Comparison of ENCODE assay signal across 19 cellular contexts in genomic region chr3:141816958-141817357, GRCh38. TPM values are rescaled to one million over a fixed set of nuclear protein-coding genes. Genes with fewer than 3 reads are reported as not detected.
A peak's percentile ranks its signal among the peaks of the same experiment; 100 is the strongest.
DNase-seq lines count a peak whose midpoint lies in the region; ATAC-seq and TF ChIP-seq lines count a peak whose summit lies in the region.
"Had no signal": no experiment of that assay in that cellular context is flagged by ENCODE, and none has a peak within 500 bp of the region (broad histone marks: within the 10 kb centered on the region; RNA-seq: fewer than 3 reads in every experiment).

No MANE protein-coding gene starts in this region.

- no TSS peak for BruUV-seq in PC-9 (replicated peaks; lab: Mats Ljungman, UMichigan)

- no peak overlapping the region for H3K4me3 Mint-ChIP-seq in stimulated activated effector memory CD8-positive, alpha-beta T cell treated with anti-CD3 and anti-CD28 coated beads, Interleukin-12 subunit alpha, Interleukin-12 subunit beta, amount 100 ng/mL, for 72 hours
- H3K4me3 Mint-ChIP-seq: CD8-positive, alpha-beta memory T cell had no signal

- H3K4me1 ChIP-seq in PC-9 (replicated peaks; ENCODE audit: insufficient read depth) (no peaks in the 10 kb centered on the region), fibroblast of lung (ENCODE audit: control insufficient read depth, extremely low read depth, insufficient read depth, low read length) (no peaks in the 10 kb centered on the region), smooth muscle cell (ENCODE audit: low read depth) (peaks cover 8% of the 10 kb centered on the region)

- H3K79me2 ChIP-seq in PC-9 (ENCODE audit: low read depth) (no peaks in the 10 kb centered on the region), fibroblast of lung (ENCODE audit: control insufficient read depth, insufficient read depth, low read length) (no peaks in the 10 kb centered on the region), smooth muscle cell (ENCODE audit: low read depth) (no peaks in the 10 kb centered on the region)

- H3K4me2 ChIP-seq in PC-9 (0 out of 2 replicates have a peak overlapping the region, but pooled peaks have one; percentile 9), fibroblast of lung (ENCODE audit: extremely low read depth, insufficient read depth, low read length) (no peak overlapping the region), smooth muscle cell (no peak overlapping the region)
- H3K4me2 ChIP-seq: BLaER1, SK-N-SH had no signal

- no peaks in the 10 kb centered on the region for H3K4me1 Mint-ChIP-seq in stimulated activated effector memory CD8-positive, alpha-beta T cell treated with anti-CD3 and anti-CD28 coated beads, Interleukin-12 subunit alpha, Interleukin-12 subunit beta, amount 100 ng/mL, for 72 hours
- H3K4me1 Mint-ChIP-seq: CD8-positive, alpha-beta memory T cell had no signal

- CTCF ChIA-PET in PC-9 (lab: Charles Lee) = no interaction called here

- H4K20me1 ChIP-seq in PC-9 (ENCODE audit: insufficient read depth) (no peaks in the 10 kb centered on the region), fibroblast of lung (ENCODE audit: control insufficient read depth, extremely low read depth, insufficient read depth, low read length) (no peaks in the 10 kb centered on the region), smooth muscle cell (ENCODE audit: low read depth) (no peaks in the 10 kb centered on the region)
- H4K20me1 ChIP-seq: BLaER1 had no signal

- H3K9ac ChIP-seq in fibroblast of lung (ENCODE audit: insufficient read depth, low read length) (no peak overlapping the region), smooth muscle cell (ENCODE audit: low read depth) (no peak overlapping the region)
- H3K9ac ChIP-seq: BLaER1, SK-N-SH had no signal

- POLR2A ChIA-PET in PC-9 (lab: Charles Lee; ENCODE audit: unreplicated experiment) = no interaction called here

- intact Hi-C loops in PC-9 (cut with micrococcal nuclease; ENCODE audit: unreplicated experiment) (no loop called here), dorsolateral prefrontal cortex (cut with DNase I) (no loop called here)

- no peak overlapping the region for H3K27ac Mint-ChIP-seq in stimulated activated effector memory CD8-positive, alpha-beta T cell treated with anti-CD3 and anti-CD28 coated beads, Interleukin-12 subunit alpha, Interleukin-12 subunit beta, amount 100 ng/mL, for 72 hours
- H3K27ac Mint-ChIP-seq: CD8-positive, alpha-beta memory T cell had no signal

- H3K9me3 ChIP-seq in PC-9 (ENCODE audit: insufficient read depth, low read depth) (no peaks in the 10 kb centered on the region; the same call in 1 of the 2 replicates), fibroblast of lung (ENCODE audit: control insufficient read depth, insufficient read depth, low read depth, low read length) (no peaks in the 10 kb centered on the region), smooth muscle cell (replicated peaks; ENCODE audit: low read depth) (no peaks in the 10 kb centered on the region)
- H3K9me3 ChIP-seq: MG63, SK-N-SH had no signal

- no peaks in the 10 kb centered on the region for H3K36me3 ChIP-seq in PC-9 (ENCODE audit: low read depth)
- H3K36me3 ChIP-seq in fibroblast of lung (ENCODE audit: control insufficient read depth, insufficient read depth, low read length) = no peaks in the 10 kb centered on the region
- no peaks in the 10 kb centered on the region for H3K36me3 ChIP-seq in smooth muscle cell (ENCODE audit: low read depth)
- H3K36me3 ChIP-seq: BLaER1, MG63 had no signal

- DNase-seq in NCI-H748 (lab: John Stamatoyannopoulos, UW; ENCODE audit: unreplicated experiment) = peak; percentile 0
- no peak for DNase-seq in NCI-H748 treated with DMSO at 0.1 percent for 48 hours (lab: John Stamatoyannopoulos, UW)
- DNase-seq in PC-9 = no peak
- peak; percentile 13 to 40 for DNase-seq in fibroblast of lung (ENCODE audit: low read depth in 2 of 2)
- DNase-seq in smooth muscle cell (lab: John Stamatoyannopoulos, UW; ENCODE audit: unreplicated experiment) = no peak
- DNase-seq in NCI-H510A (lab: John Stamatoyannopoulos, UW) = no peak
- DNase-seq in dorsolateral prefrontal cortex = no peak
- DNase-seq in stimulated activated effector memory CD8-positive, alpha-beta T cell treated with anti-CD3 and anti-CD28 coated beads, Interleukin-12 subunit alpha, Interleukin-12 subunit beta, amount 100 ng/mL, for 72 hours (ENCODE audit: low spot score in 2 of 2) = no peak
- DNase-seq: CD8-positive, alpha-beta memory T cell; DMS79; GOT3; MG63; NCI-H1092 treated with DMSO at 0.1 percent for 48 hours; NCI-H1694; NCI-H524 treated with DMSO at 0.1 percent for 48 hours; SHP77; SK-N-SH had no signal

- H3K36me3 Mint-ChIP-seq in stimulated activated effector memory CD8-positive, alpha-beta T cell treated with anti-CD3 and anti-CD28 coated beads, Interleukin-12 subunit alpha, Interleukin-12 subunit beta, amount 100 ng/mL, for 72 hours = no peaks in the 10 kb centered on the region

- no peak overlapping the region for H2AFZ ChIP-seq in PC-9
- H2AFZ ChIP-seq in fibroblast of lung (ENCODE audit: low read length) = no peak overlapping the region
- peak overlapping the region; percentile 8 for H2AFZ ChIP-seq in smooth muscle cell (ENCODE audit: low read depth)

- no peaks in the 10 kb centered on the region for H3F3A ChIP-seq in PC-9 (ENCODE audit: insufficient read depth, low read depth)
- no peaks in the 10 kb centered on the region for H3F3A ChIP-seq in smooth muscle cell (ENCODE audit: low read depth)

- TF ChIP-seq CTCF in PC-9 (conservative IDR thresholded peaks at IDR 0.05) (no peak), fibroblast of lung (conservative IDR thresholded peaks at IDR 0.05 in 1 of 2, IDR thresholded peaks at IDR 0.05 in 1 of 2; ENCODE audit: low read depth in 1 of 2, low read length in 2 of 2) (no peak), smooth muscle cell (IDR thresholded peaks at IDR 0.05; ENCODE audit: borderline replicate concordance, insufficient read depth, poor library complexity, severe bottlenecking) (no peak), dorsolateral prefrontal cortex (IDR thresholded peaks at IDR 0.05 in 54 of 56, conservative IDR thresholded peaks at IDR 0.05 in 2 of 56; ENCODE audit: low read depth in 1 of 56, partially characterized antibody in 56 of 56) (no peak)

- H3K9me3 Mint-ChIP-seq in stimulated activated effector memory CD8-positive, alpha-beta T cell treated with anti-CD3 and anti-CD28 coated beads, Interleukin-12 subunit alpha, Interleukin-12 subunit beta, amount 100 ng/mL, for 72 hours = no peaks in the 10 kb centered on the region

- no peaks in the 10 kb centered on the region for H3K27me3 ChIP-seq in PC-9 (ENCODE audit: insufficient read depth, low read depth)
- peaks cover 11% of the 10 kb centered on the region for H3K27me3 ChIP-seq in fibroblast of lung (ENCODE audit: control insufficient read depth, insufficient read depth, low read length)
- H3K27me3 ChIP-seq in smooth muscle cell (ENCODE audit: low read depth) = no peaks in the 10 kb centered on the region
- peaks cover 0 to 13% (median 0%) of the 10 kb centered on the region in 45 donors for H3K27me3 ChIP-seq in dorsolateral prefrontal cortex
- H3K27me3 ChIP-seq: BLaER1, MG63 had no signal

- no peak overlapping the region for H3K4me3 ChIP-seq in PC-9
- peak overlapping the region in 2 of 4 experiments; percentile 8 to 36 for H3K4me3 ChIP-seq in fibroblast of lung (replicated peaks in 1 of 4; ENCODE audit: control extremely low read depth in 1 of 4, insufficient read depth in 1 of 4, low read depth in 3 of 4, low read length in 4 of 4)
- H3K4me3 ChIP-seq in smooth muscle cell = no peak overlapping the region
- no peak overlapping the region for H3K4me3 ChIP-seq in dorsolateral prefrontal cortex
- H3K4me3 ChIP-seq: BLaER1, MG63 had no signal

- no peak for ATAC-seq in stimulated activated effector memory CD8-positive, alpha-beta T cell treated with anti-CD3 and anti-CD28 coated beads, Interleukin-12 subunit alpha, Interleukin-12 subunit beta, amount 100 ng/mL, for 72 hours

- no peak overlapping the region for H3K27ac ChIP-seq in PC-9
- no peak overlapping the region for H3K27ac ChIP-seq in fibroblast of lung (ENCODE audit: insufficient read depth, low read length)
- no peak overlapping the region for H3K27ac ChIP-seq in smooth muscle cell (ENCODE audit: low read depth)
- no peak overlapping the region for H3K27ac ChIP-seq in dorsolateral prefrontal cortex
- H3K27ac ChIP-seq: 22Rv1, BLaER1 had no signal

- no peaks in the 10 kb centered on the region for H3K9me2 ChIP-seq in PC-9 (ENCODE audit: insufficient read depth)
- H3K9me2 ChIP-seq: SK-N-SH had no signal

- WGBS in smooth muscle cell (ENCODE audit: low lambda C conversion rate) = 51% methylated on average over 7 of the region's 7 CpGs

RNA-seq across cellular contexts. Expression of gene GRK7, which starts 53.8 kb away (rescaled TPM):
- total RNA-seq in PC-9 (2021) (not detected in 2 replicates), fibroblast of lung (under 0.01 TPM in 1 of 2 replicates, not detected in the other), smooth muscle cell (not detected in 2 replicates), dorsolateral prefrontal cortex (under 1 TPM in 31 of 120 experiments, not detected in 89; 0.14 to 0.59 (median 0.25) TPM)
- polyA plus RNA-seq in fibroblast of lung (not detected in 2 replicates), smooth muscle cell (not detected in 2 replicates)
- polyA plus RNA-seq in fibroblast of lung (2012) = not detected in 2 replicates
- polyA minus RNA-seq in fibroblast of lung (ENCODE audit: low replicate concordance) = not detected in 2 replicates
- total RNA-seq: CD8-positive, alpha-beta memory T cell had no signal
- polyA plus RNA-seq: CD8-positive, alpha-beta memory T cell; SK-N-SH had no signal

RNA-seq across cellular contexts. Expression of gene ATP1B3, which starts 59.5 kb away (rescaled TPM):
- total RNA-seq in PC-9 (2021) (54.3 and 69.7 TPM in 2 replicates), fibroblast of lung (24.7 and 55.8 TPM in 2 replicates), smooth muscle cell (89.2 and 108 TPM in 2 replicates), dorsolateral prefrontal cortex (100 to 1,000 TPM in 66 of 120 experiments, 10 to 100 TPM in 54; 60.5 to 189 (median 103) TPM)
- polyA plus RNA-seq in fibroblast of lung (243 and 257 TPM in 2 replicates), smooth muscle cell (250 and 271 TPM in 2 replicates)
- polyA plus RNA-seq in fibroblast of lung (2012) = 142 and 165 TPM in 2 replicates
- polyA minus RNA-seq in fibroblast of lung (ENCODE audit: low replicate concordance) = 36.0 and 44.8 TPM in 2 replicates

Comparison
In these comparisons a context has a peak if more than half of its experiments do, and no peak if none do; other contexts are left out.
1. DNase-seq: peak in NCI-H748 (single experiment) and fibroblast of lung (2 of 2); none in NCI-H748 treated with DMSO at 0.1 percent for 48 hours (single experiment), PC-9 (0 of 2), smooth muscle cell (single experiment), NCI-H510A (single experiment), dorsolateral prefrontal cortex (0 of 10) and stimulated activated effector memory CD8-positive, alpha-beta T cell treated with anti-CD3 and anti-CD28 coated beads, Interleukin-12 subunit alpha, Interleukin-12 subunit beta, amount 100 ng/mL, for 72 hours (0 of 2).